14 cellular contexts compared by ENCODE assay signal in the genomic region with DNA sequence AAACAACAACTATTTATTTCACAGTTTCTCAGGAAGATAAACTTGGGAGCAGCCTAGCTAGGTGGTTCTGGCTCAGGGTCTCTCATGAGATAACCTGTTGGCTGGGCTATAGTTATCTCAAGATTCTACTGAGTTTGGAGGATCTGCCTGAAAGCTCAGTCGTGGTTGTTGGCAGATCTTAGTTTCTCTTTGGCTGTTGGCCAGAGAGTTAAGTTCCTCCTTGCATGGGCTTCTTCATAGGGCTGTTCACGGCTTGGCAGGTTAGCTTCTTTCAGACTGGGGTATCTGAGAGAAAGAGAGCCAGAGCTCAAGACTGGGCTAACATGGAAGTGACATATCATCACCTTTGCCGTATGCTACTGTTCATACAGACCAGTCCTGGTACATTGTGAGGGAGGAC. TPM values are rescaled to one million over a fixed set of nuclear protein-coding genes. Genes with fewer than 3 reads are reported as not detected.
DNase-seq lines count a peak whose midpoint lies in the region; ATAC-seq and TF ChIP-seq lines count a peak whose summit lies in the region.
"Had no signal": no experiment of that assay in that cellular context is flagged by ENCODE, and none has a peak within 500 bp of the region (broad histone marks: within the 10 kb centered on the region; RNA-seq: fewer than 3 reads in every experiment).

No MANE protein-coding gene starts in this region.

- TF ChIP-seq CTCF in HEK293 (tag by site-specific recombination; IDR thresholded peaks at IDR 0.05), result no peak
- no peak for TF ChIP-seq CTCF in OCI-LY1 (IDR thresholded peaks at IDR 0.05; ENCODE audit: low read length)
- TF ChIP-seq CTCF in nephron progenitor cell (IDR thresholded peaks at IDR 0.05), result no peak
- TF ChIP-seq CTCF in esophagus muscularis mucosa (IDR thresholded peaks at IDR 0.05), result no peak
- TF ChIP-seq CTCF in mucosa of descending colon (IDR thresholded peaks at IDR 0.05), result no peak

- no peaks in the 10 kb centered on the region for H4K20me1 ChIP-seq in OCI-LY1 (ENCODE audit: insufficient read depth, low read length)

- H3K4me3 ChIP-seq in HEK293 (ENCODE audit: low read depth, low read length) (no peak overlapping the region), OCI-LY1 (ENCODE audit: low read depth, low read length, poor library complexity, severe bottlenecking) (no peak overlapping the region), esophagus muscularis mucosa (no peak overlapping the region), mucosa of descending colon (no peak overlapping the region)
- H3K4me3 ChIP-seq: A549 had no signal

- H3K9me3 ChIP-seq in HEK293 (ENCODE audit: control insufficient read depth, insufficient read depth, low read depth, low read length) (no peaks in the 10 kb centered on the region), OCI-LY1 (ENCODE audit: low read length) (peaks cover 3% of the 10 kb centered on the region; the same call in 1 of the 2 replicates), esophagus muscularis mucosa (no peaks in the 10 kb centered on the region), mucosa of descending colon (no peaks in the 10 kb centered on the region)
- H3K9me3 ChIP-seq: A549 had no signal

- H3K36me3 Mint-ChIP-seq in T-helper 2 cell treated with Interferon-gamma antibody and Interleukin-4, amounts not matched to agents 5 μg/mL and 100 μg/mL, for 36 hours (ENCODE audit: low read depth), result peaks cover 28% of the 10 kb centered on the region
- peaks cover 54% of the 10 kb centered on the region for H3K36me3 Mint-ChIP-seq in nephron progenitor cell (ENCODE audit: low read depth)

- no peaks in the 10 kb centered on the region for H3K4me1 ChIP-seq in HEK293 (ENCODE audit: control insufficient read depth, insufficient read depth, low read length)
- peaks cover 10% of the 10 kb centered on the region for H3K4me1 ChIP-seq in OCI-LY1 (ENCODE audit: insufficient read depth, low read length, severe bottlenecking)
- H3K4me1 ChIP-seq in esophagus muscularis mucosa, result peaks cover 17 to 27% (median 24%) of the 10 kb centered on the region in 4 donors
- no peaks in the 10 kb centered on the region for H3K4me1 ChIP-seq in mucosa of descending colon (ENCODE audit: low read depth)
- H3K4me1 ChIP-seq: A549 had no signal

- H3K9me3 Mint-ChIP-seq in T-helper 2 cell treated with Interferon-gamma antibody and Interleukin-4, amounts not matched to agents 5 μg/mL and 100 μg/mL, for 36 hours, result no peaks in the 10 kb centered on the region
- peaks cover 5% of the 10 kb centered on the region for H3K9me3 Mint-ChIP-seq in nephron progenitor cell
- H3K9me3 Mint-ChIP-seq: activated naive CD4-positive, alpha-beta T cell treated with anti-CD3 and anti-CD28 coated beads for 36 hours had no signal

- H3K27ac Mint-ChIP-seq in T-helper 2 cell treated with Interferon-gamma antibody and Interleukin-4, amounts not matched to agents 5 μg/mL and 100 μg/mL, for 36 hours, result peak overlapping the region; percentile 15
- peak overlapping the region; percentile 54 for H3K27ac Mint-ChIP-seq in nephron progenitor cell
- H3K27ac Mint-ChIP-seq: activated naive CD4-positive, alpha-beta T cell treated with anti-CD3 and anti-CD28 coated beads for 36 hours had no signal

- no peak overlapping the region for H3K4me3 Mint-ChIP-seq in T-helper 2 cell treated with Interferon-gamma antibody and Interleukin-4, amounts not matched to agents 5 μg/mL and 100 μg/mL, for 36 hours
- no peak overlapping the region for H3K4me3 Mint-ChIP-seq in nephron progenitor cell
- H3K4me3 Mint-ChIP-seq: activated naive CD4-positive, alpha-beta T cell treated with anti-CD3 and anti-CD28 coated beads for 36 hours had no signal

- POLR2A ChIA-PET in HEK293 (lab: Yijun Ruan, JAX), result interaction anchor here (0.8 kb wide), 1 partner anchor 13 kb away, joined by 6 read pairs; no protein-coding TSS in a partner anchor

- H3K79me2 ChIP-seq in OCI-LY1 (ENCODE audit: insufficient read depth, low read length), result peaks cover 44% of the 10 kb centered on the region

- H3K4me2 ChIP-seq in OCI-LY1 (ENCODE audit: low read length), result no peak overlapping the region
- H3K4me2 ChIP-seq: A549 had no signal

- no peaks in the 10 kb centered on the region for H3F3A ChIP-seq in OCI-LY1 (ENCODE audit: insufficient read depth, low read length)

- peaks cover 0 to 32% of the 10 kb centered on the region in 2 experiments for H3K36me3 ChIP-seq in HEK293 (ENCODE audit: control insufficient read depth in 2 of 2, insufficient read depth in 1 of 2, low read length in 2 of 2)
- H3K36me3 ChIP-seq in OCI-LY1 (ENCODE audit: insufficient read depth, low read length), result peaks cover 34% of the 10 kb centered on the region
- peaks cover 17 to 24% (median 20%) of the 10 kb centered on the region in 4 donors for H3K36me3 ChIP-seq in esophagus muscularis mucosa
- H3K36me3 ChIP-seq in mucosa of descending colon (ENCODE audit: low read depth), result peaks cover 6% of the 10 kb centered on the region

- TF ChIP-seq EP300 in esophagus muscularis mucosa (IDR thresholded peaks at IDR 0.05), result no peak

- H2AFZ ChIP-seq in OCI-LY1 (ENCODE audit: low read length), result no peak overlapping the region

- H3K9me2 ChIP-seq in OCI-LY1 (ENCODE audit: low read depth, low read length), result no peaks in the 10 kb centered on the region

- H3K9ac ChIP-seq in OCI-LY1 (ENCODE audit: low read length), result no peak overlapping the region

- 53% methylated on average over 3 of the region's 3 CpGs for WGBS in esophagus muscularis mucosa

- H3K4me1 Mint-ChIP-seq in T-helper 2 cell treated with Interferon-gamma antibody and Interleukin-4, amounts not matched to agents 5 μg/mL and 100 μg/mL, for 36 hours (ENCODE audit: low read depth), result no peaks in the 10 kb centered on the region
- H3K4me1 Mint-ChIP-seq in nephron progenitor cell, result no peaks in the 10 kb centered on the region

- intact Hi-C loops in esophagus muscularis mucosa (cut with DNase I) (no loop called here), mucosa of descending colon (cut with DNase I, micrococcal nuclease) (no loop called here)

- TF ChIP-seq POLR2A in esophagus muscularis mucosa (IDR thresholded peaks at IDR 0.05; ENCODE audit: low read depth), result no peak

- H3K27me3 ChIP-seq in OCI-LY1 (ENCODE audit: insufficient read depth, low read length) (no peaks in the 10 kb centered on the region), esophagus muscularis mucosa (no peaks in the 10 kb centered on the region)

- H3K27ac ChIP-seq in HEK293 (ENCODE audit: extremely low read depth, low read depth, low read length) (no peak overlapping the region; the same call in 1 of the 2 replicates), OCI-LY1 (ENCODE audit: low read depth, low read length, poor library complexity, severe bottlenecking) (peak overlapping the region; percentile 7), esophagus muscularis mucosa (replicated peaks in 1 of 4) (no peak overlapping the region)
- H3K27ac ChIP-seq: A549, RWPE1 had no signal

- no peaks in the 10 kb centered on the region for H3K27me3 Mint-ChIP-seq in T-helper 2 cell treated with Interferon-gamma antibody and Interleukin-4, amounts not matched to agents 5 μg/mL and 100 μg/mL, for 36 hours (ENCODE audit: low read depth)
- H3K27me3 Mint-ChIP-seq in nephron progenitor cell (ENCODE audit: low read depth, poor library complexity), result no peaks in the 10 kb centered on the region

- no peak for ATAC-seq in mucosa of descending colon
- ATAC-seq: A549 had no signal

- CTCF ChIA-PET in HEK293 (lab: Yijun Ruan, JAX), result no interaction called here

- DNase-seq in T-helper 2 cell treated with Interferon-gamma antibody and Interleukin-4, amounts not matched to agents 5 μg/mL and 100 μg/mL, for 36 hours (ENCODE audit: low spot score), result no peak
- DNase-seq in T-helper 2 cell (no peak), nephron progenitor cell (no peak), esophagus muscularis mucosa (ENCODE audit: extremely low spot score) (no peak), mucosa of descending colon (no peak)
- no peak for DNase-seq in activated T-cell treated with anti-CD3 and anti-CD28 coated beads, Interleukin-2, amount 50 U/mL, for 48 hours
- DNase-seq: activated CD4-positive, alpha-beta T cell treated with anti-CD3 and anti-CD28 coated beads for 1 hour; activated naive CD4-positive, alpha-beta T cell treated with anti-CD3 and anti-CD28 coated beads for 36 hours; effector CD4-positive, alpha-beta T cell; NCI-H1436 treated with DMSO at 0.1 percent for 48 hours had no signal

TF ChIP-seq in HEK293, 187 proteins besides CTCF, POLR2A, EP300 and RAD21:
- TF ChIP-seq ZNF658 (tag by site-specific recombination; IDR thresholded peaks at IDR 0.05) (no peak), MZF1 (tag by site-specific recombination; IDR thresholded peaks at IDR 0.05; ENCODE audit: borderline replicate concordance) (0 out of 2 replicates have a peak, but pooled peaks have one; percentile 52), ZNF2 (tag by site-specific recombination; IDR thresholded peaks at IDR 0.05) (no peak), INSM2 (tag by site-specific recombination; IDR thresholded peaks at IDR 0.05) (no peak)

RNA-seq across cellular contexts. Expression of gene SEC24B, which starts 28.7 kb away (rescaled TPM):
- 10 to 100 TPM; 34.5 to 46.5 (median 37.0) TPM for total RNA-seq in esophagus muscularis mucosa
- 10 to 100 TPM; 28.5 to 41.7 (median 35.0) TPM for total RNA-seq in mucosa of descending colon
